Comparison of ENCODE assay signal across 1 cellular context in genomic region chr21:45494135-45494850, GRCh38.
TF ChIP-seq lines count a peak whose summit lies in the region.

No MANE protein-coding gene starts in this region.

TF ChIP-seq in HepG2, 621 proteins besides CTCF, POLR2A, EP300 and RAD21:
- TF ChIP-seq FUBP1 (CRISPR knock-in tag; IDR thresholded peaks at IDR 0.05; ENCODE audit: borderline replicate concordance), result no peak
